9 cellular contexts compared by ENCODE assay signal in the genomic region with DNA sequence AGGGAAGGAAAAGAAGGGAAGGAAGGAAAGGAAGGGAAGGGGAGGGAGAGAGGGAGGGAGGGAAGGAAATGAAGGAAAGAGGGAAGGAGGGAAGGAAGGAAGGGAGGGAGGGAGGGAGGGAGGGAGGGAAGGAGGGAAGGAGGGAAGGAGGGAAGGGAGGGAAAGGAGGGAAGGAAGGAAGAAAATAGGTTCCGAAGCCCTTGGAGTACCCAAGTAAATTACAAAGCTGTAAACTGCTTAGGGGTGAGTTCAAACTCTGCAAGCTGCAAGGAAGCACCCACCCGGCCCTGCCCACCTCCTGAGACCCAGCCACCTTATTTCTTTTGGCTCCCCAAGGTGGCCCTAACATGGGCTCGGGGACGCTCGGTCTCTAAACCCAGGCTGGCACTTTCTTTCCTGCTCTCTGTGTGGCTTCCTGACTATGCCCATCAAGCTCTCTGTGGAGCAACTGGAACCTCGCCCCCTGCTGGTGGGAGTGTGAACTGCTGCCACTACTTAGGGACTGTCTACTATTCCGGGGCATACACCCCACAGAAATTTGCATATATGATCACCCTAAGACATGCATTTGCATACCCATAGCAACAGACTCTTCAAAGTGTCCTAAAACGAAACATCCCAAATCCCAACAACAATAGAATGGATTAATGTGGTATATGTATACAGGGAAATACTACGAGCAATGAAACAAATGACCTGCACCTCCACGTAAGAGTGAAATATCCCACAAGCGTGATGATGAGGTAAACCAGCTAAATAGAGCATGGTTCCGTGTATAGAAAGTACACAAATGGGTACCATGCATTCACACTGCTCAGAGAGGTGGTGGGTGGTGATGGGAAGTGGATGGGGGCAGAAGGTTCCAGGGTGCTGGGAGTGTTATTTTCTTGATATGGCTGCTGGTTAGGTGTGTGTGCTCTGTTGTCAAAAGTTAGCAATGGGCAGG.
DNase-seq lines count a peak whose midpoint lies in the region; ATAC-seq, FAIRE-seq and TF ChIP-seq lines count a peak whose summit lies in the region.
"Had no signal": no experiment of that assay in that cellular context is flagged by ENCODE, and none has a peak within 500 bp of the region (broad histone marks: within the 10 kb centered on the region; RNA-seq: fewer than 3 reads in every experiment).

No MANE protein-coding gene starts in this region.

- no peak overlapping the region for H3K4me3 Mint-ChIP-seq in activated CD4-positive, alpha-beta memory T cell treated with anti-CD3 and anti-CD28 coated beads, Interleukin-2, amount 10 ng/mL, durations not matched to agents 7 days and 5 days

- H3K9me3 Mint-ChIP-seq in activated CD4-positive, alpha-beta memory T cell treated with anti-CD3 and anti-CD28 coated beads, Interleukin-2, amount 10 ng/mL, durations not matched to agents 7 days and 5 days = no peaks in the 10 kb centered on the region

- CTCF ChIA-PET in activated CD4-positive, alpha-beta memory T cell treated with anti-CD3 and anti-CD28 coated beads, Interleukin-2, amount 10 ng/mL, durations not matched to agents 7 days and 5 days (lab: Charles Lee) = interaction anchor here (0.6 to 1.4 kb wide), 11 partner anchors 27 to 343 kb away, joined by 3 to 7 read pairs (median 4); no protein-coding TSS in a partner anchor

- WGBS in psoas muscle, 3 donors = 77 to 82% (median 81%) methylated on average over 11 to 12 of the region's 12 CpGs

- peaks cover 14% of the 10 kb centered on the region for H3K4me1 Mint-ChIP-seq in activated CD4-positive, alpha-beta memory T cell treated with anti-CD3 and anti-CD28 coated beads, Interleukin-2, amount 10 ng/mL, durations not matched to agents 7 days and 5 days

- H3K4me1 ChIP-seq in psoas muscle = no peaks in the 10 kb centered on the region

- H3K36me3 ChIP-seq in MG63 (no peaks in the 10 kb centered on the region), psoas muscle (ENCODE audit: insufficient read depth in 1 of 2, low read depth in 1 of 2) (no peaks in the 10 kb centered on the region)

- no peaks in the 10 kb centered on the region for H3K27me3 ChIP-seq in MG63
- no peaks in the 10 kb centered on the region for H3K27me3 ChIP-seq in psoas muscle (ENCODE audit: insufficient read depth in 3 of 3, low read length in 2 of 3)

- peaks cover 1% of the 10 kb centered on the region for H3K27me3 Mint-ChIP-seq in activated CD4-positive, alpha-beta memory T cell treated with anti-CD3 and anti-CD28 coated beads, Interleukin-2, amount 10 ng/mL, durations not matched to agents 7 days and 5 days

- POLR2A ChIA-PET in activated CD4-positive, alpha-beta memory T cell treated with anti-CD3 and anti-CD28 coated beads, Interleukin-2, amount 10 ng/mL, durations not matched to agents 7 days and 5 days (lab: Charles Lee) = interaction anchor here (1.1 kb wide), 1 partner anchor 39 kb away, joined by 3 read pairs; no protein-coding TSS in a partner anchor

- FAIRE-seq in D721Med (lab: Jason Lieb, UNC) = no peak

- TF ChIP-seq CTCF in D721Med (IDR thresholded peaks at IDR 0.05; ENCODE audit: insufficient read depth, missing control alignments) (peak; percentile 36), epithelial cell of proximal tubule (conservative IDR thresholded peaks at IDR 0.05; ENCODE audit: low read depth, low read length) (peak; percentile 68), psoas muscle (IDR thresholded peaks at IDR 0.05) (peak; percentile 60)

- H3K27ac Mint-ChIP-seq in activated CD4-positive, alpha-beta memory T cell treated with anti-CD3 and anti-CD28 coated beads, Interleukin-2, amount 10 ng/mL, durations not matched to agents 7 days and 5 days = no peak overlapping the region

- no peaks in the 10 kb centered on the region for H3K36me3 Mint-ChIP-seq in activated CD4-positive, alpha-beta memory T cell treated with anti-CD3 and anti-CD28 coated beads, Interleukin-2, amount 10 ng/mL, durations not matched to agents 7 days and 5 days (ENCODE audit: low read depth)

- no peaks in the 10 kb centered on the region for H3K9me3 ChIP-seq in MG63
- H3K9me3 ChIP-seq in psoas muscle = no peaks in the 10 kb centered on the region

- no peak overlapping the region for H3K27ac ChIP-seq in psoas muscle
- H3K27ac ChIP-seq: SK-N-MC had no signal

- ATAC-seq in GM21381 (IDR thresholded peaks at IDR 0.05; ENCODE audit: unreplicated experiment) (peak; percentile 77), psoas muscle (no peak), HG02642 (IDR thresholded peaks at IDR 0.05; ENCODE audit: poor library complexity, unreplicated experiment) (no peak)

- intact Hi-C loops in psoas muscle (cut with DNase I) = no loop called here

- DNase-seq in D721Med (ENCODE audit: insufficient read length, low spot score) (no peak), MG63 (peak; percentile 4), epithelial cell of proximal tubule (ENCODE audit: low read depth) (no peak), psoas muscle (peak; percentile 36 to 68), NCI-H524 treated with DMSO at 0.1 percent for 48 hours (lab: John Stamatoyannopoulos, UW) (no peak)
- peak; percentile 76 for DNase-seq in activated CD4-positive, alpha-beta memory T cell treated with anti-CD3 and anti-CD28 coated beads, Interleukin-2, amount 10 ng/mL, durations not matched to agents 7 days and 5 days

- no peak overlapping the region for H3K4me3 ChIP-seq in MG63
- H3K4me3 ChIP-seq in epithelial cell of proximal tubule (ENCODE audit: low read depth, low read length) = no peak overlapping the region
- no peak overlapping the region for H3K4me3 ChIP-seq in psoas muscle
- H3K4me3 ChIP-seq: SK-N-MC had no signal

Comparison
In these comparisons a context has a peak if more than half of its experiments do, and no peak if none do; other contexts are left out.
1. DNase-seq: peak in MG63 (single experiment), activated CD4-positive, alpha-beta memory T cell treated with anti-CD3 and anti-CD28 coated beads, Interleukin-2, amount 10 ng/mL, durations not matched to agents 7 days and 5 days (single experiment) and psoas muscle (2 of 2); none in D721Med (single experiment), epithelial cell of proximal tubule (single experiment) and NCI-H524 treated with DMSO at 0.1 percent for 48 hours (single experiment).
2. Peak in every context shown above with its lines, with median percentiles within 50 percentile points of each other: CTCF ChIP-seq.